2 cellular contexts compared by ENCODE assay signal in genomic region chr6:109336221-109336955, GRCh38.
TF ChIP-seq lines count a peak whose summit lies in the region.

No MANE protein-coding gene starts in this region.

TF ChIP-seq in Ishikawa, 13 proteins besides CTCF, POLR2A, EP300 and RAD21:
- TF ChIP-seq CEBPB (IDR thresholded peaks at IDR 0.05) (0 out of 2 replicates have a peak, but pooled peaks have one; percentile 33), CREB1 (IDR thresholded peaks at IDR 0.05; ENCODE audit: low read depth) (no peak), USF1 (IDR thresholded peaks at IDR 0.05) (no peak), NFIC (IDR thresholded peaks at IDR 0.05) (no peak), ZBTB7A (IDR thresholded peaks at IDR 0.05; ENCODE audit: low read depth) (no peak)

TF ChIP-seq in HepG2, 621 proteins besides CTCF, POLR2A, EP300 and RAD21:
- TF ChIP-seq POGK (CRISPR knock-in tag; conservative IDR thresholded peaks at IDR 0.05) (0 out of 2 replicates have a peak, but pooled peaks have one; percentile 26), ZNF260 (CRISPR knock-in tag; IDR thresholded peaks at IDR 0.05; ENCODE audit: borderline replicate concordance, low read depth) (no peak), EZH2 (conservative IDR thresholded peaks at IDR 0.05; ENCODE audit: low read depth, low read length) (no peak), CEBPG (CRISPR knock-in tag; IDR thresholded peaks at IDR 0.05) (peak; percentile 65), ZNF746 (CRISPR knock-in tag; IDR thresholded peaks at IDR 0.05) (no peak), CEBPB (IDR thresholded peaks at IDR 0.05; ENCODE audit: borderline replicate concordance, low read depth, low read length) (peak; percentile 63; the same call in 1 of the 2 replicates), ATF4 (CRISPR knock-in tag; IDR thresholded peaks at IDR 0.05) (peak in 1 of 2 experiments; percentile 92; a peak in 2 of 4 replicates), ZNF691 (CRISPR knock-in tag; IDR thresholded peaks at IDR 0.05; ENCODE audit: borderline replicate concordance, low read depth) (no peak), ZNF841 (CRISPR knock-in tag; IDR thresholded peaks at IDR 0.05; ENCODE audit: borderline replicate concordance) (no peak), MIER2 (CRISPR knock-in tag; IDR thresholded peaks at IDR 0.05) (no peak)
TF ChIP-seq in HepG2: peak in this region for 4.
